Comparison of ENCODE assay signal across 8 cellular contexts in the genomic region with DNA sequence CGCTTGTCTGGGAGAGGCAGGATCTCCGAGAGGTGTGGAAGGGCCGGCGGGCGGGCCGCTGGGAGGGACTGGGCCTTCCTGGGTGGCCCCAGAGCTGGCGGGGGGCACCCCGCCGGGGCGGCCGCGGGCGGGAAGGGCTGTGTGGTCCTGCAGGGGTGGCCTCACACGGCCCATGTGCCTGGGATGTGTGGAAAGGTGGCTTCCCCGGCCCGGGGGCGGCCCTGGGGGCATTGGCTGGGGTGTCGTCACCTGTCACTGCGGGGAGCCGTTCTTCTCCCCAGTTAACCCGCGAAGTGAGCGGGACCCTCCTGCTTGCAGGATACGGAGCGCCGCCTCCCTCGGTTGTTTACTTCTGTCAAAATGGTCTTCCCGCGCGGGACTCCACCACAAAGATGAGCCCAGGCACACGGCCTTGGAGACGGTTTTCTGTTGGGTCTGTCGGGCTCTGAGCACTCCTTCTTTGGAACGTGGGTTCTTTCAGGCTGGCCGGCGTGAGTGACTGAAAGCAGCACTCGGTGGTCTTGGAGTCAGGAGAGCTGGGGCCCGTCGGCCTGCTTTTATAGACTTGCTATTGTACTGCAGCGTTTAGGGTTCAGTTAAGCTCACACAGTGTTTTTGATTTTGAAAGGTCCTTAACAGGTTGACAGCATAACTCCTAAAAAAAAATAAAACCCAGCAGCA. TPM values are rescaled to one million over a fixed set of nuclear protein-coding genes. Genes with fewer than 3 reads are reported as not detected.
DNase-seq lines count a peak whose midpoint lies in the region; ATAC-seq, FAIRE-seq and TF ChIP-seq lines count a peak whose summit lies in the region.

No MANE protein-coding gene starts in this region.

- CTCF ChIA-PET in BJ (lab: Yijun Ruan, JAX) (interaction anchor here (0.6 kb wide), 1 partner anchor 254 kb away, joined by 3 read pairs; no protein-coding TSS in a partner anchor), K562 (lab: Yijun Ruan, JAX; ENCODE audit: low intra/inter-chr PET ratio) (no interaction called here)

- no peak for DNase-seq in BJ (ENCODE audit: low read depth)
- peak; percentile 33 to 80 (median 50) for DNase-seq in T-helper 2 cell
- DNase-seq in K562 (ENCODE audit: extremely low read depth in 1 of 4, low spot score in 3 of 4): peak in 3 of 4 experiments; percentile 22 to 67 (median 58)
- no peak for DNase-seq in immature natural killer cell
- peak; percentile 94 for DNase-seq in spleen
- DNase-seq in D341Med (ENCODE audit: low spot score): no peak

- BruUV-seq in K562 (replicated peaks; lab: Mats Ljungman, UMichigan): no TSS peak

- peaks cover 59% of the 10 kb centered on the region for H3K79me2 ChIP-seq in K562 (ENCODE audit: control insufficient read depth, insufficient read depth, low read length)

- H3K27me3 ChIP-seq in BJ (ENCODE audit: control insufficient read depth, insufficient read depth, low read length) (no peaks in the 10 kb centered on the region), K562 (ENCODE audit: control insufficient read depth in 2 of 2, insufficient read depth in 2 of 2, low read length in 2 of 2) (no peaks in the 10 kb centered on the region), spleen (replicated peaks in 1 of 7) (peaks cover 0 to 3% (median 0%) of the 10 kb centered on the region in 7 donors)

- intact Hi-C loops in K562 (cut with micrococcal nuclease) (no loop called here), spleen (cut with DNase I; ENCODE audit: low total_unique reads) (no loop called here)

- no peaks in the 10 kb centered on the region for H3K9me3 Mint-ChIP-seq in immature natural killer cell

- peaks cover 8 to 14% of the 10 kb centered on the region in 2 experiments; a peak in 4 of 5 replicates for H3K4me1 ChIP-seq in K562 (replicated peaks in 1 of 2; ENCODE audit: control insufficient read depth in 2 of 2, insufficient read depth in 2 of 2, low read length in 2 of 2)
- H3K4me1 ChIP-seq in spleen: peaks cover 27 to 61% (median 58%) of the 10 kb centered on the region in 6 donors

- POLR2A ChIA-PET in BJ (lab: Charles Lee): interaction anchor here (0.6 kb wide), 1 partner anchor 303 kb away, joined by 4 read pairs; no protein-coding TSS in a partner anchor
- POLR2A ChIA-PET in K562 (lab: Yijun Ruan, JAX): no interaction called here

- peaks cover 43 to 57% of the 10 kb centered on the region in 2 donors for H3K4me1 Mint-ChIP-seq in immature natural killer cell

- peak overlapping the region; percentile 92 to 98 (median 96) for H3K27ac Mint-ChIP-seq in immature natural killer cell

- peak overlapping the region; percentile 99 for H2AFZ ChIP-seq in K562 (ENCODE audit: low read depth, low read length)

- no peaks in the 10 kb centered on the region for H3K36me3 Mint-ChIP-seq in immature natural killer cell

- no peak for TF ChIP-seq RAD21 in K562 (CRISPR knock-in tag; conservative IDR thresholded peaks at IDR 0.05 in 1 of 2, IDR thresholded peaks at IDR 0.05 in 1 of 2)

- ATAC-seq in GM19328 (IDR thresholded peaks at IDR 0.05; ENCODE audit: unreplicated experiment) (peak; percentile 26), HG03432 (IDR thresholded peaks at IDR 0.05; ENCODE audit: unreplicated experiment) (peak; percentile 42), K562 (peak; percentile 67)

- H3K4me3 ChIP-seq in BJ (ENCODE audit: low read depth, low read length) (peak overlapping the region; percentile 92), K562 (peak overlapping the region; percentile 92), spleen (peak overlapping the region; percentile 85 to 99 (median 96))

- WGBS in K562 (ENCODE audit: insufficient coverage, low coverage, missing lambda C conversion rate): under 1% methylated on average over 24 of the region's 40 CpGs
- WGBS in spleen, 5 donors: 0% methylated on average over 18 to 40 of the region's 40 CpGs

- no peak for FAIRE-seq in K562 (lab: Jason Lieb, UNC)

- no peak for TF ChIP-seq EP300 in K562 (IDR thresholded peaks at IDR 0.05; ENCODE audit: low read length)

- peak overlapping the region; percentile 94 to 99 (median 96) for H3K4me3 Mint-ChIP-seq in immature natural killer cell

- TF ChIP-seq POLR2A in K562 (conservative IDR thresholded peaks at IDR 0.05) (no peak), spleen (IDR thresholded peaks at IDR 0.05) (no peak)

- H3K27ac ChIP-seq in K562 (ENCODE audit: extremely low read depth, low read depth, low read length) (peak overlapping the region; percentile 95), spleen (peak overlapping the region; percentile 87 to 97 (median 93))

- H3K9me3 ChIP-seq in K562 (replicated peaks; ENCODE audit: control insufficient read depth, insufficient read depth, low read depth, low read length) (no peaks in the 10 kb centered on the region), spleen (no peaks in the 10 kb centered on the region)

- H3K9ac ChIP-seq in K562 (ENCODE audit: insufficient read depth in 1 of 2, low read depth in 2 of 2, low read length in 2 of 2): peak overlapping the region; percentile 90 to 98

- in situ Hi-C loops in K562 (cut with MboI): no loop called here

- peaks cover 7 to 16% (median 10%) of the 10 kb centered on the region in 3 donors for H3K27me3 Mint-ChIP-seq in immature natural killer cell (ENCODE audit: low read depth in 3 of 3)

- TF ChIP-seq CTCF in BJ (IDR thresholded peaks at IDR 0.05; ENCODE audit: insufficient read depth, low read depth, low read length): no peak
- no peak for TF ChIP-seq CTCF in K562 (IDR thresholded peaks at IDR 0.05 in 2 of 3, conservative IDR thresholded peaks at IDR 0.05 in 1 of 3; ENCODE audit: insufficient read depth in 2 of 3, low read depth in 1 of 3, low read length in 3 of 3)
- TF ChIP-seq CTCF in spleen (IDR thresholded peaks at IDR 0.05 in 8 of 11, conservative IDR thresholded peaks at IDR 0.05 in 3 of 11): no peak

- no peaks in the 10 kb centered on the region for H3K36me3 ChIP-seq in BJ (ENCODE audit: control insufficient read depth, insufficient read depth, low read length)
- H3K36me3 ChIP-seq in K562 (ENCODE audit: control insufficient read depth, insufficient read depth, low read length): peaks cover 28% of the 10 kb centered on the region
- H3K36me3 ChIP-seq in spleen: peaks cover 0 to 13% (median 3%) of the 10 kb centered on the region in 6 donors

- no peaks in the 10 kb centered on the region for H3K9me1 ChIP-seq in K562 (ENCODE audit: control insufficient read depth, insufficient read depth, low read length)

- H4K20me1 ChIP-seq in K562 (replicated peaks; ENCODE audit: control insufficient read depth, insufficient read depth, low read length): peaks cover 6% of the 10 kb centered on the region; the same call in 1 of the 2 replicates

- peak overlapping the region; percentile 85 for H3K4me2 ChIP-seq in K562 (ENCODE audit: insufficient read depth, low read length)

TF ChIP-seq in K562, 482 proteins besides CTCF, POLR2A, EP300 and RAD21 (continues in another document):
- TF ChIP-seq NFATC3 (IDR thresholded peaks at IDR 0.05): no peak
- 0 out of 4 replicates have a peak, but pooled peaks of 1 of the 2 experiments have one; percentile 18 for TF ChIP-seq KDM4B (IDR thresholded peaks at IDR 0.05; ENCODE audit: borderline replicate concordance in 2 of 2, low read depth in 1 of 2)
- no peak for TF ChIP-seq ATF4 (CRISPR knock-in tag; IDR thresholded peaks at IDR 0.05)
- no peak for TF ChIP-seq ZNF512 (tag; IDR thresholded peaks at IDR 0.05)
- no peak for TF ChIP-seq HCFC1 (IDR thresholded peaks at IDR 0.05; ENCODE audit: low read depth, low read length)
- no peak for TF ChIP-seq TAF7 (tag; IDR thresholded peaks at IDR 0.05)
- no peak for TF ChIP-seq MECOM (CRISPR knock-in tag; IDR thresholded peaks at IDR 0.05)

RNA-seq across cellular contexts. Expression of gene SMC3, which starts 0.7 kb away (rescaled TPM):
- polyA plus RNA-seq in BJ (2011; rRNA removed) (5.7 and 12.0 TPM in 2 replicates), K562 (2011; rRNA removed) (16.2 and 21.4 TPM in 2 replicates), K562 (2014; fragmentation: Illumina TruSeq; extraction: Trizol) (52.7 and 62.6 TPM in 2 replicates), K562 (2014; fragmentation: Nextera tagmentation; extraction: Ambion mirVana) (10 to 100 TPM; 21.3 to 24.5 TPM), K562 (2014; rRNA removed) (31.6 and 39.3 TPM in 2 replicates), immature natural killer cell (10 to 100 TPM; 32.3 to 92.1 (median 43.8) TPM), spleen (10 to 100 TPM; 10.4 to 16.7 (median 13.9) TPM)
- 3.9 and 5.2 TPM in 2 replicates for polyA minus RNA-seq in BJ (2011; rRNA and poly(A)+ RNA removed)
- 3.4 and 23.8 TPM in 2 replicates for total RNA-seq in K562 (2011; cell fraction: chromatin; rRNA removed; ENCODE audit: low replicate concordance)
- 2.0 and 2.6 TPM in 2 replicates for total RNA-seq in K562 (2011; cell fraction: nucleolus; rRNA removed)
- total RNA-seq in K562 (2011; cell fraction: nucleoplasm; rRNA removed): 6.0 and 6.1 TPM in 2 replicates
- total RNA-seq in K562 (2014; rRNA removed) (25.7 and 32.0 TPM in 2 replicates), K562 (2014; rRNA removed; fragmentation: Illumina TruSeq; extraction: Trizol) (60.9 and 72.4 TPM in 2 replicates), K562 (2015; rRNA removed; fragmentation: Illumina TruSeq; extraction: Trizol) (57.2 and 61.5 TPM in 2 replicates), K562 (2021) (35.1 and 42.0 TPM in 2 replicates), spleen (10 to 100 TPM; 32.4 to 41.2 (median 35.0) TPM)
- 2.8 and 6.6 TPM in 2 replicates for polyA plus RNA-seq in K562 (2011; cell fraction: cytosol; rRNA removed)
- polyA plus RNA-seq in K562 (2011; cell fraction: nucleus; rRNA removed): 5.5 and 7.9 TPM in 2 replicates
- 31.6 and 34.7 TPM in 2 replicates for polyA plus RNA-seq in K562 (2012)
- polyA minus RNA-seq in K562 (2011; rRNA and poly(A)+ RNA removed): 25.1 and 30.5 TPM in 2 replicates
- 13.5 and 14.9 TPM in 2 replicates for polyA minus RNA-seq in K562 (2011; cell fraction: cytosol; rRNA and poly(A)+ RNA removed)
- 4.4 and 10.4 TPM in 2 replicates for polyA minus RNA-seq in K562 (2011; cell fraction: nucleus; rRNA and poly(A)+ RNA removed)

Comparison
In these comparisons a context has a peak if more than half of its experiments do, and no peak if none do; other contexts are left out.
1. DNase-seq: peak in T-helper 2 cell (5 of 5), K562 (3 of 4) and spleen (single experiment); none in BJ (single experiment), immature natural killer cell (0 of 3) and D341Med (single experiment).
2. Peak in every context shown above with its lines, with median percentiles within 50 percentile points of each other: H3K4me3 ChIP-seq and ATAC-seq.